Comparison of ENCODE assay signal across 17 cellular contexts in genomic region chr7:13312327-13312726, GRCh38.
A peak's percentile ranks its signal among the peaks of the same experiment; 100 is the strongest.
DNase-seq lines count a peak whose midpoint lies in the region; ATAC-seq and TF ChIP-seq lines count a peak whose summit lies in the region.
"Had no signal": no experiment of that assay in that cellular context is flagged by ENCODE, and none has a peak within 500 bp of the region (broad histone marks: within the 10 kb centered on the region; RNA-seq: fewer than 3 reads in every experiment).

No MANE protein-coding gene starts in this region.

- H3K9ac ChIP-seq in HCT116 (ENCODE audit: low read length) = no peak overlapping the region
- no peak overlapping the region for H3K9ac ChIP-seq in PC-3 (ENCODE audit: low read length)
- H3K9ac ChIP-seq in mesenchymal stem cell (ENCODE audit: low read length) = no peak overlapping the region

- no peak for TF ChIP-seq RAD21 in HCT116 (IDR thresholded peaks at IDR 0.05; ENCODE audit: low read depth)

- CTCF ChIA-PET in HCT116 (lab: Charles Lee) = no interaction called here
- CTCF ChIA-PET in PC-3 (lab: Charles Lee) = no interaction called here

- H2AFZ ChIP-seq in HCT116 (ENCODE audit: low read depth, low read length, poor library complexity, severe bottlenecking) (no peak overlapping the region), PC-3 (ENCODE audit: low read length) (no peak overlapping the region), mesenchymal stem cell (ENCODE audit: low read depth, low read length) (no peak overlapping the region)

- H3K4me3 ChIP-seq in HCT116 (replicated peaks in 1 of 2; ENCODE audit: low read depth in 1 of 2, low read length in 2 of 2) (no peak overlapping the region), PC-3 (ENCODE audit: low read length) (no peak overlapping the region), mesenchymal stem cell (ENCODE audit: insufficient read depth in 1 of 2, low read depth in 1 of 2, low read length in 2 of 2) (no peak overlapping the region)
- H3K4me3 ChIP-seq: transverse colon had no signal

- RAD21 ChIA-PET in HCT116 (lab: Charles Lee; ENCODE audit: low non-redundant PET in 1 of 2, low total read pairs in 2 of 2, uncharacterized antibody in 2 of 2, unreplicated experiment in 2 of 2) = no interaction called here

- H2BK12ac ChIP-seq in mesenchymal stem cell (ENCODE audit: low read length in 2 of 2) = no peak overlapping the region

- H3K9me3 ChIP-seq in HCT116 (ENCODE audit: control insufficient read depth in 1 of 2, insufficient read depth in 1 of 2, low read depth in 1 of 2, low read length in 2 of 2) (peaks cover 11 to 17% of the 10 kb centered on the region in 2 experiments; a peak in 2 of 4 replicates), PC-3 (ENCODE audit: low read length) (peaks cover 13% of the 10 kb centered on the region; the same call in 1 of the 2 replicates), mesenchymal stem cell (ENCODE audit: control insufficient read depth, low read length) (peaks cover 13% of the 10 kb centered on the region)
- H3K9me3 ChIP-seq: transverse colon had no signal

- DNase-seq in NCI-H146 (lab: John Stamatoyannopoulos, UW) = peak; percentile 4
- DNase-seq in NCI-H146 treated with DMSO at 0.1 percent for 48 hours (lab: John Stamatoyannopoulos, UW; ENCODE audit: unreplicated experiment) = no peak
- peak; percentile 6 for DNase-seq in HCT116 (ENCODE audit: low read depth, low spot score)
- peak; percentile 34 for DNase-seq in PC-3
- peak; percentile 25 for DNase-seq in iPS DF 19.7 (ENCODE audit: low read depth, low spot score)
- no peak for DNase-seq in mesenchymal stem cell
- DNase-seq: activated CD4-positive, alpha-beta T cell treated with anti-CD3 and anti-CD28 coated beads for 1 hour; activated effector memory CD4-positive, alpha-beta T cell treated with Interleukin-2 at 50 U/mL for 16 hours; amygdala; central memory CD4-positive, alpha-beta T cell; effector memory CD4-positive, alpha-beta T cell; kidney glomerular epithelial cell; stimulated activated CD4-positive, alpha-beta T cell treated with anti-CD3 and anti-CD28 coated beads, Interleukin-12 subunit alpha, Interleukin-12 subunit beta, amount 100 ng/mL, for 4 hours; transverse colon had no signal

- H3K9me2 ChIP-seq in HCT116 (ENCODE audit: insufficient read depth) (no peaks in the 10 kb centered on the region), PC-3 (replicated peaks; ENCODE audit: low read length) (no peaks in the 10 kb centered on the region)

- no peaks in the 10 kb centered on the region for H3K79me2 ChIP-seq in HCT116 (ENCODE audit: insufficient read depth, low read length)
- H3K79me2 ChIP-seq in PC-3 (ENCODE audit: low read length) = no peaks in the 10 kb centered on the region

- H3K79me1 ChIP-seq in mesenchymal stem cell (replicated peaks; ENCODE audit: low read length, poor library complexity, severe bottlenecking) = no peaks in the 10 kb centered on the region

- H3K4me2 ChIP-seq in HCT116 (ENCODE audit: low read length) (no peak overlapping the region), PC-3 (ENCODE audit: low read length) (no peak overlapping the region), mesenchymal stem cell (ENCODE audit: low read length, poor library complexity, severe bottlenecking) (no peak overlapping the region)

- no peak for ATAC-seq in HCT116
- no peak for ATAC-seq in PC-3
- ATAC-seq in GM21619 (IDR thresholded peaks at IDR 0.05; ENCODE audit: unreplicated experiment) = no peak
- ATAC-seq in GM21390 (IDR thresholded peaks at IDR 0.05; ENCODE audit: unreplicated experiment) = no peak
- ATAC-seq: stimulated activated effector memory CD8-positive, alpha-beta T cell treated with anti-CD3 and anti-CD28 coated beads, Interleukin-12 subunit alpha, Interleukin-12 subunit beta, amount 100 ng/mL, for 72 hours had no signal

- no peaks in the 10 kb centered on the region for H3K27me3 ChIP-seq in HCT116 (ENCODE audit: insufficient read depth, low read length)
- H3K27me3 ChIP-seq in PC-3 (ENCODE audit: low read length) = no peaks in the 10 kb centered on the region
- H3K27me3 ChIP-seq in mesenchymal stem cell (ENCODE audit: control insufficient read depth in 1 of 2, insufficient read depth in 1 of 2, low read length in 2 of 2) = no peaks in the 10 kb centered on the region
- H3K27me3 ChIP-seq: transverse colon had no signal

- TF ChIP-seq CTCF in HCT116 (IDR thresholded peaks at IDR 0.05 in 2 of 3, conservative IDR thresholded peaks at IDR 0.05 in 1 of 3; ENCODE audit: borderline replicate concordance in 1 of 3, insufficient read depth in 1 of 3, low read depth in 2 of 3, low read length in 2 of 3) (no peak), PC-3 (conservative IDR thresholded peaks at IDR 0.05; ENCODE audit: low read depth, low read length) (no peak)

- H3K14ac ChIP-seq in mesenchymal stem cell (ENCODE audit: low read length in 2 of 2) = no peak overlapping the region

- no peak overlapping the region for H2BK15ac ChIP-seq in mesenchymal stem cell (ENCODE audit: low read depth, poor library complexity, severe bottlenecking)

- no peak overlapping the region for H2BK120ac ChIP-seq in mesenchymal stem cell (ENCODE audit: low read depth, low read length)

- H2BK5ac ChIP-seq in mesenchymal stem cell (ENCODE audit: low read depth, low read length, poor library complexity, severe bottlenecking) = no peak overlapping the region

- H3F3A ChIP-seq in PC-3 (ENCODE audit: low read length, unreplicated experiment) = no peaks in the 10 kb centered on the region

- H3K27ac ChIP-seq in HCT116 (ENCODE audit: low read depth, low read length) (no peak overlapping the region), PC-3 (ENCODE audit: low read length) (no peak overlapping the region), mesenchymal stem cell (ENCODE audit: low read length, poor library complexity, severe bottlenecking) (no peak overlapping the region)
- H3K27ac ChIP-seq: transverse colon had no signal

- BruUV-seq in HCT116 (replicated peaks; lab: Mats Ljungman, UMichigan) (no TSS peak), PC-3 (replicated peaks; lab: Mats Ljungman, UMichigan) (no TSS peak)

- no peak for TF ChIP-seq POLR2A in HCT116 (IDR thresholded peaks at IDR 0.05; ENCODE audit: borderline replicate concordance, extremely low read depth, insufficient read depth, insufficient read length)

- H3K4me1 ChIP-seq in HCT116 (ENCODE audit: control insufficient read depth in 1 of 2, insufficient read depth in 2 of 2, low read length in 2 of 2) (no peaks in the 10 kb centered on the region), PC-3 (ENCODE audit: insufficient read depth, low read length) (no peaks in the 10 kb centered on the region), mesenchymal stem cell (ENCODE audit: control insufficient read depth, insufficient read depth, low read depth, low read length) (no peaks in the 10 kb centered on the region)
- H3K4me1 ChIP-seq: transverse colon had no signal

- WGBS in mesenchymal stem cell = 100% methylated on average over 1 of the region's 5 CpGs

- H3K36me3 ChIP-seq in HCT116 (ENCODE audit: control insufficient read depth in 1 of 2, insufficient read depth in 2 of 2, low read length in 2 of 2) = no peaks in the 10 kb centered on the region
- H3K36me3 ChIP-seq in PC-3 (ENCODE audit: low read depth, low read length) = no peaks in the 10 kb centered on the region
- no peaks in the 10 kb centered on the region for H3K36me3 ChIP-seq in mesenchymal stem cell (ENCODE audit: control insufficient read depth in 1 of 2, insufficient read depth in 2 of 2, low read depth in 1 of 2, low read length in 2 of 2)
- H3K36me3 ChIP-seq: transverse colon had no signal

- no peak overlapping the region for H3K18ac ChIP-seq in mesenchymal stem cell (ENCODE audit: low read depth in 1 of 2, low read length in 2 of 2)

- no peak overlapping the region for H4K8ac ChIP-seq in mesenchymal stem cell (ENCODE audit: low read length)

- H4K91ac ChIP-seq in mesenchymal stem cell (ENCODE audit: low read length) = no peak overlapping the region

- H3K23ac ChIP-seq in mesenchymal stem cell (ENCODE audit: low read length in 2 of 2) = no peak overlapping the region

- H4K20me1 ChIP-seq in HCT116 (ENCODE audit: insufficient read depth) = no peaks in the 10 kb centered on the region
- no peaks in the 10 kb centered on the region for H4K20me1 ChIP-seq in PC-3 (ENCODE audit: low read length)

- intact Hi-C loops in HCT116 (cut with micrococcal nuclease) = no loop called here
- intact Hi-C loops in PC-3 (cut with micrococcal nuclease) = no loop called here

- no peak overlapping the region for H2AK5ac ChIP-seq in mesenchymal stem cell (ENCODE audit: low read length, severe bottlenecking)

- H3K4ac ChIP-seq in mesenchymal stem cell (ENCODE audit: low read depth in 1 of 2, low read length in 2 of 2) = no peak overlapping the region

- POLR2A ChIA-PET in HCT116 (lab: Charles Lee) = no interaction called here
- POLR2A ChIA-PET in PC-3 (lab: Charles Lee; ENCODE audit: unreplicated experiment) = no interaction called here

TF ChIP-seq in HCT116, 20 proteins besides CTCF, POLR2A, EP300 and RAD21 (continues in another document):
- TF ChIP-seq EZH2phosphoT487 (IDR thresholded peaks at IDR 0.05; ENCODE audit: borderline replicate concordance) (no peak), EZH2 (IDR thresholded peaks at IDR 0.05) (no peak), MAX (IDR thresholded peaks at IDR 0.05) (no peak), EGR1 (IDR thresholded peaks at IDR 0.05; ENCODE audit: low read depth) (no peak), SP1 (IDR thresholded peaks at IDR 0.05; ENCODE audit: low read depth) (no peak)

Comparison
In these comparisons a context has a peak if more than half of its experiments do, and no peak if none do; other contexts are left out.
1. DNase-seq: peak in NCI-H146 (single experiment), HCT116 (single experiment), PC-3 (single experiment) and iPS DF 19.7 (single experiment); none in NCI-H146 treated with DMSO at 0.1 percent for 48 hours (single experiment) and mesenchymal stem cell (single experiment).